In the genomic region with DNA sequence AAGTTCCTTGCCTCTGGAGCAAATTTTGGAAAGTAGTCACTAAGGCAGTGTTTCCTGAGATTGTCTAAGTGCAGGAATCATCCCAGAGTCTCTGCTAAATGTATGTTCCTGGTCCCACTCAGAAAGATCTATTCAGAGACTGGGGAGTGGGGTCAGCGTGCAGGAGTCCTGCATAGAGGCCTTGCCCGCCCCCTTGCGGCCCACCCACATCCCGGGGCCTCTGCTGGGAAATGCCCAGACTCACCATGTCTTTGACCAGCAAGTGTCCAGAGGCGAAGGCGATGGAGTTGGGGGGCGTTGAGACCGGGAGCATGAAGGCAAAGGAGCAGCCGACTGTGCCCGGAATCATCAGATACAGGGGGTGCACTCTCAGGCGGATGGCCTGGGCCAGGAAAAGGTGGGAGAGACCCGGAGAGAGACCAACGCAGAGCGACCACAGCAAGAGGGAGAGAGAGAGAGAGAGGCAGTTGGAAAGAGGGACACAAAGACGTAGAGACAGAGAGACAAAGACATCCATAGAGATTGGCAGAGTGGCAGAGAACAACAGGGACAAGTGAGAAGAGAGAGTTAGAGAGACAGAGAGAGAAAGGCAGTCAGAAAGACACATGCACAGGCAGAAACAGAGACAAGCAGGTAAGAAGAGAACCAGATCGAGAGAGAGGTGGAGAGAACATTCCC, we compare ENCODE assay signal across 12 cellular contexts. TPM values are rescaled to one million over a fixed set of nuclear protein-coding genes. Genes with fewer than 3 reads are reported as not detected.
DNase-seq lines count a peak whose midpoint lies in the region; ATAC-seq and TF ChIP-seq lines count a peak whose summit lies in the region.
"Had no signal": no experiment of that assay in that cellular context is flagged by ENCODE, and none has a peak within 500 bp of the region (broad histone marks: within the 10 kb centered on the region; RNA-seq: fewer than 3 reads in every experiment).

No MANE protein-coding gene starts in this region.

- DNase-seq in endothelial cell (ENCODE audit: low spot score) (peak; percentile 27), nucleus accumbens (lab: John Stamatoyannopoulos, UW) (peak in 31 of 56 donors; percentile 15 to 68 (median 39)), kidney glomerular epithelial cell (lab: John Stamatoyannopoulos, UW) (no peak), SK-N-SH (no peak)
- no peak for DNase-seq in activated CD4-positive, CD25-positive, alpha-beta regulatory T cell treated with anti-CD3 and anti-CD28 coated beads, Interleukin-2, amount 50 U/mL, for 72 hours

- no peaks in the 10 kb centered on the region for H3K9me2 ChIP-seq in SK-N-SH

- 67% methylated on average over 15 of the region's 16 CpGs for WGBS in SK-N-SH (ENCODE audit: low lambda C conversion rate)

- H3K4me2 ChIP-seq in BLaER1 treated with 17β-estradiol and CSF1 and Interleukin-3, amounts not matched to agents 10 nM and 100 nM: peak overlapping the region in 8 of 11 experiments; percentile 8 to 76 (median 48); a peak in 9 of 22 replicates
- H3K4me2 ChIP-seq in KMS-11 (no peak overlapping the region), SK-N-SH (no peak overlapping the region)

- no peaks in the 10 kb centered on the region for H3K4me1 Mint-ChIP-seq in endothelial cell (ENCODE audit: unreplicated experiment)

- TF ChIP-seq CTCF in KMS-11 (conservative IDR thresholded peaks at IDR 0.05; ENCODE audit: low read depth, low read length) (no peak), endothelial cell (IDR thresholded peaks at IDR 0.05; ENCODE audit: unreplicated experiment) (no peak), SK-N-SH (IDR thresholded peaks at IDR 0.05) (no peak)

- TF ChIP-seq EP300 in SK-N-SH (IDR thresholded peaks at IDR 0.05; ENCODE audit: borderline replicate concordance in 1 of 2, low read depth in 1 of 2, low read length in 1 of 2): no peak

- H3K4me1 ChIP-seq in BLaER1 treated with 17β-estradiol and CSF1 and Interleukin-3, amounts not matched to agents 10 nM and 100 nM: peaks cover 31 to 45% (median 40%) of the 10 kb centered on the region in 10 experiments
- no peaks in the 10 kb centered on the region for H3K4me1 ChIP-seq in KMS-11 (ENCODE audit: low read depth, poor library complexity, severe bottlenecking)
- H3K4me1 ChIP-seq in SK-N-SH (ENCODE audit: control insufficient read depth in 1 of 2, insufficient read depth in 2 of 2, low read depth in 1 of 2, low read length in 1 of 2): peaks cover 0 to 17% of the 10 kb centered on the region in 2 experiments; a peak in 1 of 4 replicates

- ATAC-seq in GM21360 (IDR thresholded peaks at IDR 0.05; ENCODE audit: unreplicated experiment): no peak

- H3F3A ChIP-seq in SK-N-SH (replicated peaks; ENCODE audit: insufficient read depth): no peaks in the 10 kb centered on the region

- H3K9ac ChIP-seq in BLaER1 treated with 17β-estradiol and CSF1 and Interleukin-3, amounts not matched to agents 10 nM and 100 nM: no peak overlapping the region
- H3K9ac ChIP-seq in KMS-11: no peak overlapping the region
- H3K9ac ChIP-seq in SK-N-SH: no peak overlapping the region

- CTCF ChIA-PET in SK-N-SH (lab: Yijun Ruan, JAX): interaction anchor here (0.7 to 9.0 kb wide), 17 partner anchors 9 to 125 kb away, joined by 3 to 102 read pairs (median 7); a partner anchor contains a TSS

- no peak overlapping the region for H3K27ac Mint-ChIP-seq in endothelial cell (ENCODE audit: unreplicated experiment)
- H3K27ac Mint-ChIP-seq: memory B cell; T-helper 1 cell treated with Interleukin-12 subunit alpha and Interleukin-12 subunit beta and Interleukin-4 antibody, amounts not matched to agents 30 μg/mL and 1 μg/mL, for 36 hours had no signal

- H2AFZ ChIP-seq in KMS-11 (ENCODE audit: low read depth) (peak overlapping the region; percentile 44; the same call in 1 of the 2 replicates), SK-N-SH (ENCODE audit: low read depth) (no peak overlapping the region)

- H3K36me3 ChIP-seq in BLaER1 treated with 17β-estradiol and CSF1 and Interleukin-3, amounts not matched to agents 10 nM and 100 nM: no peaks in the 10 kb centered on the region
- no peaks in the 10 kb centered on the region for H3K36me3 ChIP-seq in KMS-11 (ENCODE audit: insufficient read depth)
- H3K36me3 ChIP-seq in SK-N-SH (replicated peaks in 1 of 2; ENCODE audit: control insufficient read depth in 1 of 2, insufficient read depth in 2 of 2, low read length in 1 of 2): no peaks in the 10 kb centered on the region
- H3K36me3 ChIP-seq: ascending aorta had no signal

- POLR2A ChIA-PET in SK-N-SH (lab: Yijun Ruan, JAX): no interaction called here

- no peaks in the 10 kb centered on the region for H3K9me3 ChIP-seq in BLaER1 treated with 17β-estradiol and CSF1 and Interleukin-3, amounts not matched to agents 10 nM and 100 nM (replicated peaks in 1 of 11)
- no peaks in the 10 kb centered on the region for H3K9me3 ChIP-seq in SK-N-SH
- H3K9me3 ChIP-seq: ascending aorta had no signal

- no peaks in the 10 kb centered on the region for H3K79me2 ChIP-seq in KMS-11 (ENCODE audit: insufficient read depth, low read depth)
- no peaks in the 10 kb centered on the region for H3K79me2 ChIP-seq in SK-N-SH (ENCODE audit: insufficient read depth)

- TF ChIP-seq RAD21 in SK-N-SH (IDR thresholded peaks at IDR 0.05; ENCODE audit: low read length): no peak

- peaks cover 0 to 3% (median 0%) of the 10 kb centered on the region in 11 experiments; a peak in 1 of 22 replicates for H4K20me1 ChIP-seq in BLaER1 treated with 17β-estradiol and CSF1 and Interleukin-3, amounts not matched to agents 10 nM and 100 nM
- H4K20me1 ChIP-seq in KMS-11 (ENCODE audit: insufficient read depth) (no peaks in the 10 kb centered on the region), SK-N-SH (ENCODE audit: insufficient read depth) (no peaks in the 10 kb centered on the region)

- H3K9me3 Mint-ChIP-seq in endothelial cell (ENCODE audit: unreplicated experiment): no peaks in the 10 kb centered on the region
- H3K9me3 Mint-ChIP-seq: memory B cell; T-helper 1 cell treated with Interleukin-12 subunit alpha and Interleukin-12 subunit beta and Interleukin-4 antibody, amounts not matched to agents 30 μg/mL and 1 μg/mL, for 36 hours had no signal

- no peaks in the 10 kb centered on the region for H3K27me3 ChIP-seq in BLaER1 treated with 17β-estradiol and CSF1 and Interleukin-3, amounts not matched to agents 10 nM and 100 nM
- no peaks in the 10 kb centered on the region for H3K27me3 ChIP-seq in KMS-11 (ENCODE audit: insufficient read depth, low read depth)
- H3K27me3 ChIP-seq in SK-N-SH (ENCODE audit: insufficient read depth): no peaks in the 10 kb centered on the region
- H3K27me3 ChIP-seq: ascending aorta had no signal

- no peaks in the 10 kb centered on the region for H3K36me3 Mint-ChIP-seq in endothelial cell (ENCODE audit: low read depth, unreplicated experiment)
- H3K36me3 Mint-ChIP-seq: memory B cell had no signal

- H3K4me3 Mint-ChIP-seq in endothelial cell (ENCODE audit: unreplicated experiment): no peak overlapping the region
- H3K4me3 Mint-ChIP-seq: memory B cell; T-helper 1 cell treated with Interleukin-12 subunit alpha and Interleukin-12 subunit beta and Interleukin-4 antibody, amounts not matched to agents 30 μg/mL and 1 μg/mL, for 36 hours had no signal

- no peaks in the 10 kb centered on the region for H3K27me3 Mint-ChIP-seq in endothelial cell (ENCODE audit: unreplicated experiment)

- H3K27ac ChIP-seq in BLaER1 treated with 17β-estradiol and CSF1 and Interleukin-3, amounts not matched to agents 10 nM and 100 nM: no peak overlapping the region
- H3K27ac ChIP-seq in KMS-11: no peak overlapping the region
- H3K27ac ChIP-seq in SK-N-SH (ENCODE audit: low read depth in 2 of 2, low read length in 1 of 2): no peak overlapping the region

- H3K4me3 ChIP-seq in BLaER1 treated with 17β-estradiol and CSF1 and Interleukin-3, amounts not matched to agents 10 nM and 100 nM: no peak overlapping the region
- H3K4me3 ChIP-seq in KMS-11 (IDR thresholded peaks at IDR 0.05; ENCODE audit: insufficient read depth, low read depth, low read length) (no peak overlapping the region), SK-N-SH (ENCODE audit: low read depth in 2 of 2, low read length in 1 of 2) (no peak overlapping the region)

TF ChIP-seq in SK-N-SH, 30 proteins besides CTCF, POLR2A, EP300 and RAD21 (continues in another document):
- TF ChIP-seq, protein P1, sequence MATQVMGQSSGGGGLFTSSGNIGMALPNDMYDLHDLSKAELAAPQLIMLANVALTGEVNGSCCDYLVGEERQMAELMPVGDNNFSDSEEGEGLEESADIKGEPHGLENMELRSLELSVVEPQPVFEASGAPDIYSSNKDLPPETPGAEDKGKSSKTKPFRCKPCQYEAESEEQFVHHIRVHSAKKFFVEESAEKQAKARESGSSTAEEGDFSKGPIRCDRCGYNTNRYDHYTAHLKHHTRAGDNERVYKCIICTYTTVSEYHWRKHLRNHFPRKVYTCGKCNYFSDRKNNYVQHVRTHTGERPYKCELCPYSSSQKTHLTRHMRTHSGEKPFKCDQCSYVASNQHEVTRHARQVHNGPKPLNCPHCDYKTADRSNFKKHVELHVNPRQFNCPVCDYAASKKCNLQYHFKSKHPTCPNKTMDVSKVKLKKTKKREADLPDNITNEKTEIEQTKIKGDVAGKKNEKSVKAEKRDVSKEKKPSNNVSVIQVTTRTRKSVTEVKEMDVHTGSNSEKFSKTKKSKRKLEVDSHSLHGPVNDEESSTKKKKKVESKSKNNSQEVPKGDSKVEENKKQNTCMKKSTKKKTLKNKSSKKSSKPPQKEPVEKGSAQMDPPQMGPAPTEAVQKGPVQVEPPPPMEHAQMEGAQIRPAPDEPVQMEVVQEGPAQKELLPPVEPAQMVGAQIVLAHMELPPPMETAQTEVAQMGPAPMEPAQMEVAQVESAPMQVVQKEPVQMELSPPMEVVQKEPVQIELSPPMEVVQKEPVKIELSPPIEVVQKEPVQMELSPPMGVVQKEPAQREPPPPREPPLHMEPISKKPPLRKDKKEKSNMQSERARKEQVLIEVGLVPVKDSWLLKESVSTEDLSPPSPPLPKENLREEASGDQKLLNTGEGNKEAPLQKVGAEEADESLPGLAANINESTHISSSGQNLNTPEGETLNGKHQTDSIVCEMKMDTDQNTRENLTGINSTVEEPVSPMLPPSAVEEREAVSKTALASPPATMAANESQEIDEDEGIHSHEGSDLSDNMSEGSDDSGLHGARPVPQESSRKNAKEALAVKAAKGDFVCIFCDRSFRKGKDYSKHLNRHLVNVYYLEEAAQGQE (IDR thresholded peaks at IDR 0.05; ENCODE audit: low read depth, low read length): no peak
- TF ChIP-seq MXI1 (IDR thresholded peaks at IDR 0.05; ENCODE audit: low read depth, low read length): no peak

RNA-seq across cellular contexts. Expression of a gene that starts 12.9 kb away (rescaled TPM):
- not detected for total RNA-seq in endothelial cell (ENCODE audit: unreplicated experiment)
- polyA plus RNA-seq in SK-N-SH (2012; rRNA removed): not detected in 2 replicates
- not detected in 2 replicates for polyA plus RNA-seq in SK-N-SH (2012; cell fraction: cytosol; rRNA removed)
- polyA plus RNA-seq in SK-N-SH (2012; cell fraction: nucleus; rRNA removed): not detected in 2 replicates
- total RNA-seq: ascending aorta had no signal
- polyA plus RNA-seq: BJ had no signal

RNA-seq across cellular contexts. Expression of a gene that starts 50.0 kb away (rescaled TPM):
- total RNA-seq in endothelial cell (ENCODE audit: unreplicated experiment): 19.5 TPM
- polyA plus RNA-seq in SK-N-SH (2012; rRNA removed): 4.5 and 5.5 TPM in 2 replicates
- polyA plus RNA-seq in SK-N-SH (2012; cell fraction: cytosol; rRNA removed): 2.6 and 3.0 TPM in 2 replicates
- polyA plus RNA-seq in SK-N-SH (2012; cell fraction: nucleus; rRNA removed): 17.1 and 27.2 TPM in 2 replicates
- total RNA-seq: ascending aorta had no signal

Comparison
In these comparisons a context has a peak if more than half of its experiments do, and no peak if none do; other contexts are left out.
1. H3K4me2 ChIP-seq: peak in BLaER1 treated with 17β-estradiol and CSF1 and Interleukin-3, amounts not matched to agents 10 nM and 100 nM (8 of 11); none in KMS-11 (single experiment) and SK-N-SH (single experiment).
2. DNase-seq: peak in endothelial cell (single experiment) and nucleus accumbens (31 of 56); none in kidney glomerular epithelial cell (single experiment), activated CD4-positive, CD25-positive, alpha-beta regulatory T cell treated with anti-CD3 and anti-CD28 coated beads, Interleukin-2, amount 50 U/mL, for 72 hours (single experiment) and SK-N-SH (single experiment).